ENCODE assay signal across 8 cellular contexts in the genomic region with DNA sequence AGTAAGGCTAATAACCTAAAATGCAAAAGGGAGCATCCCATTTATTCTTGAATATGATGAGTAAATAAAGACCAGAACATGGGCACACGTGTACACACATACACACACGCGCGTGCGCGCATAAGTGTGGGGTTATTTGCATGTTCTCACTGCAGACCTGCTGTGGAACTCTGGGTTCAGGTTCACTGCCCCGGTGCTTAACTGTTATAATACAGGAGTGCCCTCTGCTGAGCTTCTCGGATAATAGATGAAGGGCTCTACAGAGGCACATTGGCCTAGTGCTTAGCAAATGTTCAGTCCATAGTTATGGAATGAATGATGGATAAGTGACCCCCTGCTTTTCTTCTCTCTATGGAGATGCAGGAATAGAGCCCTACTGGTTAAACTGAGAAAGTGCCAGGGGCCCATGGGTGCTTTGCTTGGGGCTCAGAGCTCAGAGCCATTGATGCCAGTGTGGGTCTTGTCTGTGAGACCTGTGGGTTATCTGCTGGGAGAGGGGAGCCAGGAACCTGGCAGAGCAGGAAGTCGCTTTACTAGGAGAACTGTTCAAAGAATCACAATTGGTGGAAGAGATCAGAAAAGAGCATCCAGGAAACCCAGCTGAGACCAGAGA. TPM values are rescaled to one million over a fixed set of nuclear protein-coding genes. Genes with fewer than 3 reads are reported as not detected.
DNase-seq lines count a peak whose midpoint lies in the region; ATAC-seq and TF ChIP-seq lines count a peak whose summit lies in the region.

No MANE protein-coding gene starts in this region.

- peak overlapping the region; percentile 62 to 90 (median 89) for H3K27ac Mint-ChIP-seq in CD4-positive, CD25-positive, alpha-beta regulatory T cell
- H3K27ac Mint-ChIP-seq in activated T-helper 1 cell treated with anti-CD3 and anti-CD28 coated beads, Interleukin-12 subunit alpha, Interleukin-12 subunit beta, Interleukin-2, Interleukin-4 antibody, amounts not matched to agents 30 ng/mL and 10 ng/mL and 1 ng/mL, durations not matched to agents 14 hours and 24 hours and 36 hours, result peak overlapping the region; percentile 34
- no peak overlapping the region for H3K27ac Mint-ChIP-seq in progenitor cell of endocrine pancreas

- DNase-seq in CD4-positive, CD25-positive, alpha-beta regulatory T cell, result peak; percentile 67 to 91 (median 82)
- DNase-seq in GM19238 (ENCODE audit: insufficient read length, low spot score) (peak; percentile 47), OCI-LY7 (ENCODE audit: low spot score) (peak; percentile 92), foreskin fibroblast (peak; percentile 59 to 79), progenitor cell of endocrine pancreas (ENCODE audit: low spot score, unreplicated experiment) (peak; percentile 21)
- peak; percentile 72 for DNase-seq in activated T-helper 1 cell treated with anti-CD3 and anti-CD28 coated beads, Interleukin-12 subunit alpha, Interleukin-12 subunit beta, Interleukin-2, Interleukin-4 antibody, amounts not matched to agents 30 ng/mL and 10 ng/mL and 1 ng/mL, durations not matched to agents 14 hours and 24 hours and 36 hours (ENCODE audit: low spot score)

- peaks cover 0 to 3% (median 0%) of the 10 kb centered on the region in 7 donors for H3K9me3 Mint-ChIP-seq in CD4-positive, CD25-positive, alpha-beta regulatory T cell
- no peaks in the 10 kb centered on the region for H3K9me3 Mint-ChIP-seq in activated T-helper 1 cell treated with anti-CD3 and anti-CD28 coated beads, Interleukin-12 subunit alpha, Interleukin-12 subunit beta, Interleukin-2, Interleukin-4 antibody, amounts not matched to agents 30 ng/mL and 10 ng/mL and 1 ng/mL, durations not matched to agents 14 hours and 24 hours and 36 hours
- no peaks in the 10 kb centered on the region for H3K9me3 Mint-ChIP-seq in progenitor cell of endocrine pancreas (ENCODE audit: low read depth)

- H3K27me3 ChIP-seq in CD4-positive, CD25-positive, alpha-beta regulatory T cell (ENCODE audit: control insufficient read depth, insufficient read depth, low read length), result no peaks in the 10 kb centered on the region

- peak overlapping the region; percentile 20; the same call in 1 of the 2 replicates for H2AFZ ChIP-seq in OCI-LY7 (ENCODE audit: low read length)

- CTCF ChIA-PET in OCI-LY7 (lab: Charles Lee; ENCODE audit: unreplicated experiment), result interaction anchor here (1.0 to 2.3 kb wide), 2 partner anchors 209 to 211 kb away, joined by 3 to 8 read pairs; no protein-coding TSS in a partner anchor

- H3K9me2 ChIP-seq in OCI-LY7 (ENCODE audit: insufficient read depth, low read length), result no peaks in the 10 kb centered on the region

- peak overlapping the region; percentile 74 for H3K4me3 ChIP-seq in CD4-positive, CD25-positive, alpha-beta regulatory T cell (ENCODE audit: low read depth, low read length)
- H3K4me3 ChIP-seq in OCI-LY7 (ENCODE audit: low read depth, low read length, poor library complexity, severe bottlenecking) (no peak overlapping the region), foreskin fibroblast (ENCODE audit: low read depth in 1 of 2, low read length in 2 of 2) (no peak overlapping the region)

- ATAC-seq in CD4-positive, CD25-positive, alpha-beta regulatory T cell (ENCODE audit: low read depth in 2 of 2), result peak; percentile 67 to 69
- ATAC-seq in HG03457 (IDR thresholded peaks at IDR 0.05; ENCODE audit: unreplicated experiment) (peak; percentile 65), HG03460 (IDR thresholded peaks at IDR 0.05; ENCODE audit: unreplicated experiment) (no peak)

- peaks cover 8% of the 10 kb centered on the region for H3K36me3 Mint-ChIP-seq in CD4-positive, CD25-positive, alpha-beta regulatory T cell
- H3K36me3 Mint-ChIP-seq in activated T-helper 1 cell treated with anti-CD3 and anti-CD28 coated beads, Interleukin-12 subunit alpha, Interleukin-12 subunit beta, Interleukin-2, Interleukin-4 antibody, amounts not matched to agents 30 ng/mL and 10 ng/mL and 1 ng/mL, durations not matched to agents 14 hours and 24 hours and 36 hours (ENCODE audit: low read depth), result peaks cover 4% of the 10 kb centered on the region
- no peaks in the 10 kb centered on the region for H3K36me3 Mint-ChIP-seq in progenitor cell of endocrine pancreas (ENCODE audit: insufficient read depth)

- peak overlapping the region; percentile 89 for H3K27ac ChIP-seq in CD4-positive, CD25-positive, alpha-beta regulatory T cell (ENCODE audit: insufficient read depth, low read length, poor library complexity, severe bottlenecking)
- H3K27ac ChIP-seq in OCI-LY7 (ENCODE audit: low read depth, low read length, poor library complexity, severe bottlenecking), result no peak overlapping the region

- peaks cover 13 to 32% (median 27%) of the 10 kb centered on the region in 4 donors for H3K4me1 Mint-ChIP-seq in CD4-positive, CD25-positive, alpha-beta regulatory T cell
- peaks cover 32% of the 10 kb centered on the region for H3K4me1 Mint-ChIP-seq in activated T-helper 1 cell treated with anti-CD3 and anti-CD28 coated beads, Interleukin-12 subunit alpha, Interleukin-12 subunit beta, Interleukin-2, Interleukin-4 antibody, amounts not matched to agents 30 ng/mL and 10 ng/mL and 1 ng/mL, durations not matched to agents 14 hours and 24 hours and 36 hours (ENCODE audit: low read depth)
- peaks cover 3% of the 10 kb centered on the region for H3K4me1 Mint-ChIP-seq in progenitor cell of endocrine pancreas (ENCODE audit: low read depth)

- POLR2A ChIA-PET in OCI-LY7 (lab: Charles Lee), result no interaction called here

- H3K4me3 Mint-ChIP-seq in CD4-positive, CD25-positive, alpha-beta regulatory T cell, result peak overlapping the region; percentile 70 to 86 (median 83)
- H3K4me3 Mint-ChIP-seq in activated T-helper 1 cell treated with anti-CD3 and anti-CD28 coated beads, Interleukin-12 subunit alpha, Interleukin-12 subunit beta, Interleukin-2, Interleukin-4 antibody, amounts not matched to agents 30 ng/mL and 10 ng/mL and 1 ng/mL, durations not matched to agents 14 hours and 24 hours and 36 hours, result peak overlapping the region; percentile 58
- no peak overlapping the region for H3K4me3 Mint-ChIP-seq in progenitor cell of endocrine pancreas (ENCODE audit: low read depth)

- H3K4me2 ChIP-seq in OCI-LY7 (ENCODE audit: low read length), result 0 out of 2 replicates have a peak overlapping the region, but pooled peaks have one; percentile 9

- no peaks in the 10 kb centered on the region for H3K9me3 ChIP-seq in CD4-positive, CD25-positive, alpha-beta regulatory T cell (ENCODE audit: control insufficient read depth in 2 of 2, low read length in 2 of 2)
- no peaks in the 10 kb centered on the region for H3K9me3 ChIP-seq in OCI-LY7 (ENCODE audit: low read length)

- peaks cover under 1% of the 10 kb centered on the region; the same call in 1 of the 2 replicates for H4K20me1 ChIP-seq in OCI-LY7 (ENCODE audit: insufficient read depth, low read length)

- H3K27me3 Mint-ChIP-seq in CD4-positive, CD25-positive, alpha-beta regulatory T cell, result peaks cover 19% of the 10 kb centered on the region
- peaks cover 13% of the 10 kb centered on the region for H3K27me3 Mint-ChIP-seq in activated T-helper 1 cell treated with anti-CD3 and anti-CD28 coated beads, Interleukin-12 subunit alpha, Interleukin-12 subunit beta, Interleukin-2, Interleukin-4 antibody, amounts not matched to agents 30 ng/mL and 10 ng/mL and 1 ng/mL, durations not matched to agents 14 hours and 24 hours and 36 hours (ENCODE audit: insufficient read depth)
- H3K27me3 Mint-ChIP-seq in progenitor cell of endocrine pancreas, result peaks cover 13% of the 10 kb centered on the region

- no TSS peak for BruUV-seq in OCI-LY7 (replicated peaks; lab: Mats Ljungman, UMichigan)

- peaks cover 9% of the 10 kb centered on the region for H3K79me2 ChIP-seq in OCI-LY7 (ENCODE audit: insufficient read depth, low read depth, low read length)

- peaks cover 3% of the 10 kb centered on the region for H3K36me3 ChIP-seq in CD4-positive, CD25-positive, alpha-beta regulatory T cell (ENCODE audit: control insufficient read depth, insufficient read depth, low read length)
- 0 out of 2 replicates have a peak, but pooled peaks cover 2% of the 10 kb centered on the region for H3K36me3 ChIP-seq in OCI-LY7 (ENCODE audit: insufficient read depth, low read length)

- peaks cover 32% of the 10 kb centered on the region for H3K4me1 ChIP-seq in CD4-positive, CD25-positive, alpha-beta regulatory T cell (ENCODE audit: control insufficient read depth, insufficient read depth, low read length, poor library complexity, severe bottlenecking)
- peaks cover 19% of the 10 kb centered on the region for H3K4me1 ChIP-seq in OCI-LY7 (ENCODE audit: insufficient read depth, low read length, poor library complexity, severe bottlenecking)

- TF ChIP-seq CTCF in OCI-LY7 (conservative IDR thresholded peaks at IDR 0.05; ENCODE audit: low read length), result peak; percentile 95
- peak; percentile 61 for TF ChIP-seq CTCF in foreskin fibroblast (IDR thresholded peaks at IDR 0.05; ENCODE audit: low read depth, low read length)
- TF ChIP-seq CTCF in progenitor cell of endocrine pancreas (IDR thresholded peaks at IDR 0.05; ENCODE audit: unreplicated experiment), result peak; percentile 56

- intact Hi-C loops in OCI-LY7 (cut with micrococcal nuclease; ENCODE audit: unreplicated experiment), result loop anchor here (1.0 kb wide), 2 partner anchors 211 to 365 kb away; no protein-coding TSS in a partner anchor
- intact Hi-C loops in activated T-helper 1 cell treated with anti-CD3 and anti-CD28 coated beads, Interleukin-12 subunit alpha, Interleukin-12 subunit beta, Interleukin-2, Interleukin-4 antibody, amounts not matched to agents 30 ng/mL and 10 ng/mL and 1 ng/mL, durations not matched to agents 14 hours and 24 hours and 36 hours (cut with micrococcal nuclease), result loop anchor here (1.0 kb wide), 6 partner anchors 45 to 646 kb away; a partner anchor contains a TSS

RNA-seq across cellular contexts. Expression of a gene that starts 3.6 kb away (rescaled TPM):
- total RNA-seq in CD4-positive, CD25-positive, alpha-beta regulatory T cell, result 407 TPM
- polyA plus RNA-seq in CD4-positive, CD25-positive, alpha-beta regulatory T cell, result 100 to 1,000 TPM; 103 to 176 (median 129) TPM
- 15.4 and 15.7 TPM in 2 replicates for total RNA-seq in OCI-LY7 (2014; rRNA removed; shearing (Covaris generic))
- total RNA-seq in OCI-LY7 (2022) (18.9 and 19.6 TPM in 2 replicates), progenitor cell of endocrine pancreas (39.9 and 41.8 TPM in 2 replicates)
- 66.3 and 68.5 TPM in 2 replicates for total RNA-seq in activated T-helper 1 cell treated with anti-CD3 and anti-CD28 coated beads, Interleukin-12 subunit alpha, Interleukin-12 subunit beta, Interleukin-2, Interleukin-4 antibody, amounts not matched to agents 30 ng/mL and 10 ng/mL and 1 ng/mL, durations not matched to agents 14 hours and 24 hours and 36 hours

Comparison
In these comparisons a context has a peak if more than half of its experiments do, and no peak if none do; other contexts are left out.
1. DNase-seq: peak in every context shown above with its lines; median percentile 92 in OCI-LY7; 82 in CD4-positive, CD25-positive, alpha-beta regulatory T cell; 72 in activated T-helper 1 cell treated with anti-CD3 and anti-CD28 coated beads, Interleukin-12 subunit alpha, Interleukin-12 subunit beta, Interleukin-2, Interleukin-4 antibody, amounts not matched to agents 30 ng/mL and 10 ng/mL and 1 ng/mL, durations not matched to agents 14 hours and 24 hours and 36 hours; 69 in foreskin fibroblast; 47 in GM19238; 21 in progenitor cell of endocrine pancreas.